Comparison of ENCODE assay signal across 8 cellular contexts in the genomic region with DNA sequence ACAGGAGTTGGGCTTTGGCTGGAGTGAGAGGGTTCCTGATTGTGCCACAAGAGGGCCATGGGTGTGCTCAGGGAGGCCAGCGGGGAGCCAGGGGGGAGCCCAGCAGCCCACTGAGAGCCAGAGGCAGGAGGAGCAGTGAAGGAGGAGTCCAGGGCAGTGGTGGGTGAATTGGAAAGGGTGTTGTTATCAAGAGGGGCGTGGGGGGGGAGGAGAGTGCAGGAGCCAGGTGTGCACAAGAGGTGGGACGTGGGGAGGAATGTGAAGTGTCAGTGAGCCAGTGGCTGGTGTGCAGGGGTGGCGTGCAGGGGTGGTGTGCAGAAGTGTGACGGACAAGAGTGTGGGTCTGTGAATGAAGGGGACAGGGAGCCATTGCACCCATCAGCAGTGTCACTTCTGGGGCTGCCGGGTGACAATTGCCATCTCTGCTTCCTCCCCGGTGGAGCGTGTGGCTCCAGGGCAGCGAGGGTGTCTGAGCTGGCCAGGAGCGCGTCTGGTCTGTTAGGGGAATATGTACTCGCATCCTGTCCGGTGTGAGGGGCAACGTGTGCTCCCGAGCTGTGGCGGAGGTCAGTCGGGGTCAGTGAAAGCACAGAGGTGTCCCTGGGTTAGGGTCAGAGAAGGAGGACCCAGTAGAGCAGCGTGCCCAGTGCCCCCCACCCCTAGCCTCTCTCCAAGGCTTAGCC. TPM values are rescaled to one million over a fixed set of nuclear protein-coding genes. Genes with fewer than 3 reads are reported as not detected.
DNase-seq lines count a peak whose midpoint lies in the region; ATAC-seq and TF ChIP-seq lines count a peak whose summit lies in the region.

No MANE protein-coding gene starts in this region.

- no peak for ATAC-seq in HG03095 (IDR thresholded peaks at IDR 0.05; ENCODE audit: unreplicated experiment)

- H3K27ac ChIP-seq in HUES48 (ENCODE audit: low read depth, low read length) = peak overlapping the region; percentile 20
- peak overlapping the region; percentile 76 for H3K27ac ChIP-seq in osteoblast (ENCODE audit: low read depth, low read length)

- peak overlapping the region; percentile 88 for H3K4me2 ChIP-seq in osteoblast (ENCODE audit: insufficient read depth, low read length)

- intact Hi-C loops in activated CD4-positive, alpha-beta memory T cell treated with anti-CD3 and anti-CD28 coated beads for 36 hours (cut with micrococcal nuclease) = loop anchor here (2.0 kb wide), 1 partner anchor 15 kb away; no protein-coding TSS in a partner anchor

- peak; percentile 72 for TF ChIP-seq CTCF in fibroblast of the aortic adventitia (IDR thresholded peaks at IDR 0.05; ENCODE audit: insufficient read depth, low read length)
- TF ChIP-seq CTCF in osteoblast (IDR thresholded peaks at IDR 0.05; ENCODE audit: extremely low read depth, low read depth, low read length) = peak; percentile 61

- H3K4me1 ChIP-seq in HUES48 (ENCODE audit: control insufficient read depth, insufficient read depth, low read length) = peaks cover 40% of the 10 kb centered on the region
- H3K4me1 ChIP-seq in osteoblast (ENCODE audit: insufficient read depth, low read length) = peaks cover 71% of the 10 kb centered on the region

- no peaks in the 10 kb centered on the region for H3K9me3 Mint-ChIP-seq in activated CD4-positive, alpha-beta memory T cell treated with anti-CD3 and anti-CD28 coated beads for 36 hours

- peak overlapping the region; percentile 64 for H3K4me3 Mint-ChIP-seq in activated CD4-positive, alpha-beta memory T cell treated with anti-CD3 and anti-CD28 coated beads for 36 hours

- H3K27me3 ChIP-seq in HUES48 (ENCODE audit: control insufficient read depth, insufficient read depth, low read length) (peaks cover 58% of the 10 kb centered on the region), osteoblast (ENCODE audit: insufficient read depth, low read length) (no peaks in the 10 kb centered on the region)

- peak overlapping the region; percentile 38 for H3K27ac Mint-ChIP-seq in activated CD4-positive, alpha-beta memory T cell treated with anti-CD3 and anti-CD28 coated beads for 36 hours

- H3K9ac ChIP-seq in HUES48 (ENCODE audit: low read depth, low read length) = no peak overlapping the region

- H3K27me3 Mint-ChIP-seq in activated CD4-positive, alpha-beta memory T cell treated with anti-CD3 and anti-CD28 coated beads for 36 hours = peaks cover 10% of the 10 kb centered on the region

- DNase-seq in COLO668 (lab: John Stamatoyannopoulos, UW; ENCODE audit: unreplicated experiment) (peak; percentile 15), fibroblast of the aortic adventitia (ENCODE audit: low read depth) (peak; percentile 60), osteoblast (ENCODE audit: insufficient read length, low spot score, missing footprints) (peak; percentile 95), NCI-H1694 treated with DMSO at 0.1 percent for 48 hours (lab: John Stamatoyannopoulos, UW) (no peak)
- DNase-seq in activated CD4-positive, alpha-beta memory T cell treated with anti-CD3 and anti-CD28 coated beads for 36 hours = peak; percentile 43
- no peak for DNase-seq in activated CD8-positive, alpha-beta memory T cell treated with anti-CD3 and anti-CD28 coated beads for 24 hours

- POLR2A ChIA-PET in activated CD4-positive, alpha-beta memory T cell treated with anti-CD3 and anti-CD28 coated beads for 36 hours (lab: Charles Lee) = interaction anchor here (1.4 to 1.5 kb wide), 2 partner anchors 19 to 26 kb away, joined by 3 to 4 read pairs; no protein-coding TSS in a partner anchor

- H3K36me3 ChIP-seq in HUES48 (ENCODE audit: control insufficient read depth, insufficient read depth, low read length) = no peaks in the 10 kb centered on the region
- no peaks in the 10 kb centered on the region for H3K36me3 ChIP-seq in osteoblast (ENCODE audit: insufficient read depth, low read length)

- peaks cover 47% of the 10 kb centered on the region for H4K20me1 ChIP-seq in osteoblast (ENCODE audit: insufficient read depth, low read length)

- CTCF ChIA-PET in activated CD4-positive, alpha-beta memory T cell treated with anti-CD3 and anti-CD28 coated beads for 36 hours (lab: Charles Lee) = interaction anchor here (1.0 to 21.4 kb wide), 7 partner anchors 12 to 67 kb away, joined by 3 to 995 read pairs (median 16); a partner anchor contains a TSS

- peaks cover 62% of the 10 kb centered on the region for H3K79me2 ChIP-seq in osteoblast (ENCODE audit: insufficient read depth, low read length)

- H3K9me3 ChIP-seq in HUES48 (ENCODE audit: control insufficient read depth, insufficient read depth, low read length) = no peaks in the 10 kb centered on the region
- no peaks in the 10 kb centered on the region for H3K9me3 ChIP-seq in osteoblast (ENCODE audit: low read depth, low read length)

- no peaks in the 10 kb centered on the region for H3K36me3 Mint-ChIP-seq in activated CD4-positive, alpha-beta memory T cell treated with anti-CD3 and anti-CD28 coated beads for 36 hours

- H3K4me1 Mint-ChIP-seq in activated CD4-positive, alpha-beta memory T cell treated with anti-CD3 and anti-CD28 coated beads for 36 hours (ENCODE audit: low read depth) = peaks cover 52% of the 10 kb centered on the region

- H3K4me3 ChIP-seq in HUES48 (ENCODE audit: low read depth, low read length) = peak overlapping the region; percentile 57
- peak overlapping the region; percentile 70 for H3K4me3 ChIP-seq in fibroblast of the aortic adventitia (ENCODE audit: low read depth, low read length)
- H3K4me3 ChIP-seq in osteoblast (ENCODE audit: insufficient read depth, low read length) = peak overlapping the region; percentile 85

- H2AFZ ChIP-seq in osteoblast (ENCODE audit: low read length) = no peak overlapping the region

RNA-seq across cellular contexts. Expression of a gene that starts 1.7 kb away (rescaled TPM):
- under 1 TPM; 0.39 to 0.45 TPM for total RNA-seq in activated CD4-positive, alpha-beta memory T cell treated with anti-CD3 and anti-CD28 coated beads for 36 hours
- 1.5 and 9.4 TPM in 2 replicates for total RNA-seq in fibroblast of the aortic adventitia (ENCODE audit: low replicate concordance)
- 6.2 and 6.9 TPM in 2 replicates for total RNA-seq in osteoblast

RNA-seq across cellular contexts. Expression of a gene that starts 18.3 kb away (rescaled TPM):
- total RNA-seq in activated CD4-positive, alpha-beta memory T cell treated with anti-CD3 and anti-CD28 coated beads for 36 hours = 10 to 100 TPM; 62.0 to 67.4 TPM
- total RNA-seq in fibroblast of the aortic adventitia (ENCODE audit: low replicate concordance) = 53.5 and 101 TPM in 2 replicates
- total RNA-seq in osteoblast = 43.3 and 59.4 TPM in 2 replicates

RNA-seq across cellular contexts. Expression of a gene that starts 20.1 kb away (rescaled TPM):
- 10 to 100 TPM; 31.0 to 39.1 TPM for total RNA-seq in activated CD4-positive, alpha-beta memory T cell treated with anti-CD3 and anti-CD28 coated beads for 36 hours
- total RNA-seq in fibroblast of the aortic adventitia (ENCODE audit: low replicate concordance) (4.7 and 11.2 TPM in 2 replicates), osteoblast (7.6 and 10.3 TPM in 2 replicates)

RNA-seq across cellular contexts. Expression of a gene that starts 30.0 kb away (rescaled TPM):
- 100 to 1,000 TPM; 261 to 267 TPM for total RNA-seq in activated CD4-positive, alpha-beta memory T cell treated with anti-CD3 and anti-CD28 coated beads for 36 hours
- total RNA-seq in fibroblast of the aortic adventitia (ENCODE audit: low replicate concordance) = 97.6 and 129 TPM in 2 replicates
- total RNA-seq in osteoblast = 161 and 169 TPM in 2 replicates

RNA-seq across cellular contexts. Expression of a gene that starts 32.2 kb away (rescaled TPM):
- 100 to 1,000 TPM; 123 to 126 TPM for total RNA-seq in activated CD4-positive, alpha-beta memory T cell treated with anti-CD3 and anti-CD28 coated beads for 36 hours
- not detected in 2 replicates for total RNA-seq in fibroblast of the aortic adventitia (ENCODE audit: low replicate concordance)
- total RNA-seq in osteoblast = not detected in 2 replicates

Comparison
In these comparisons a context has a peak if more than half of its experiments do, and no peak if none do; other contexts are left out.
1. DNase-seq: peak in COLO668 (single experiment), activated CD4-positive, alpha-beta memory T cell treated with anti-CD3 and anti-CD28 coated beads for 36 hours (single experiment), fibroblast of the aortic adventitia (single experiment) and osteoblast (single experiment); none in activated CD8-positive, alpha-beta memory T cell treated with anti-CD3 and anti-CD28 coated beads for 24 hours (single experiment) and NCI-H1694 treated with DMSO at 0.1 percent for 48 hours (single experiment).
2. Peak in every context shown above with its lines, with median percentiles within 50 percentile points of each other: H3K4me3 ChIP-seq.